8 cellular contexts compared by ENCODE assay signal in genomic region chr2:157261199-157261782, GRCh38. TPM values are rescaled to one million over a fixed set of nuclear protein-coding genes. Genes with fewer than 3 reads are reported as not detected.
DNase-seq lines count a peak whose midpoint lies in the region; ATAC-seq and TF ChIP-seq lines count a peak whose summit lies in the region.

No MANE protein-coding gene starts in this region.

- H3K4me3 Mint-ChIP-seq in HFFc6 (peak overlapping the region; percentile 89), T-helper 17 cell (peak overlapping the region; percentile 25), endothelial cell (ENCODE audit: unreplicated experiment) (no peak overlapping the region)

- intact Hi-C loops in colonic mucosa (cut with DNase I) (no loop called here), sciatic nerve (cut with DNase I) (no loop called here)

- peak overlapping the region; percentile 85 for H3K27ac ChIP-seq in colonic mucosa

- H3K9me3 ChIP-seq in T-helper 17 cell (ENCODE audit: control insufficient read depth, low read length, poor library complexity, severe bottlenecking) (no peaks in the 10 kb centered on the region), colonic mucosa (no peaks in the 10 kb centered on the region)

- TF ChIP-seq CTCF in HFFc6 (IDR thresholded peaks at IDR 0.05) (no peak), colonic mucosa (IDR thresholded peaks at IDR 0.05) (no peak), endothelial cell (IDR thresholded peaks at IDR 0.05; ENCODE audit: unreplicated experiment) (no peak)

- H3K27me3 ChIP-seq in colonic mucosa = no peaks in the 10 kb centered on the region

- peak overlapping the region; percentile 20 to 65 for H3K9ac ChIP-seq in colonic mucosa (ENCODE audit: low read depth in 2 of 2, low read length in 2 of 2)

- no peaks in the 10 kb centered on the region for H3K36me3 ChIP-seq in colonic mucosa

- no peaks in the 10 kb centered on the region for H3K4me1 ChIP-seq in colonic mucosa

- ATAC-seq in T-helper 17 cell = no peak
- peak; percentile 69 for ATAC-seq in sciatic nerve
- no peak for ATAC-seq in HG03457 (IDR thresholded peaks at IDR 0.05; ENCODE audit: unreplicated experiment)
- no peak for ATAC-seq in HG03442 (IDR thresholded peaks at IDR 0.05; ENCODE audit: unreplicated experiment)

- H3K4me1 Mint-ChIP-seq in HFFc6 (ENCODE audit: low read depth) (peaks cover 92% of the 10 kb centered on the region), T-helper 17 cell (peaks cover 13% of the 10 kb centered on the region), endothelial cell (ENCODE audit: unreplicated experiment) (peaks cover 12% of the 10 kb centered on the region)

- H3K9me3 Mint-ChIP-seq in HFFc6 = no peaks in the 10 kb centered on the region
- no peaks in the 10 kb centered on the region for H3K9me3 Mint-ChIP-seq in endothelial cell (ENCODE audit: unreplicated experiment)

- H3K36me3 Mint-ChIP-seq in HFFc6 (ENCODE audit: low read depth) (peaks cover 34% of the 10 kb centered on the region), T-helper 17 cell (ENCODE audit: low read depth) (peaks cover 2% of the 10 kb centered on the region), endothelial cell (ENCODE audit: low read depth, unreplicated experiment) (no peaks in the 10 kb centered on the region)

- no peaks in the 10 kb centered on the region for H3K27me3 Mint-ChIP-seq in HFFc6 (ENCODE audit: insufficient read depth)
- peaks cover 6% of the 10 kb centered on the region for H3K27me3 Mint-ChIP-seq in T-helper 17 cell
- H3K27me3 Mint-ChIP-seq in endothelial cell (ENCODE audit: unreplicated experiment) = no peaks in the 10 kb centered on the region

- H3K4me3 ChIP-seq in colonic mucosa = peak overlapping the region; percentile 8

- H3K27ac Mint-ChIP-seq in HFFc6 (peak overlapping the region; percentile 94), T-helper 17 cell (peak overlapping the region; percentile 16), endothelial cell (ENCODE audit: unreplicated experiment) (no peak overlapping the region)

- DNase-seq in HFFc6 (peak; percentile 60), T-helper 17 cell (no peak), colonic mucosa (peak; percentile 84), sciatic nerve (ENCODE audit: low spot score) (no peak), endothelial cell (ENCODE audit: low spot score) (no peak), T1000 (lab: John Stamatoyannopoulos, UW) (no peak)

RNA-seq across cellular contexts. Expression of gene GALNT5, which starts 3.8 kb away (rescaled TPM):
- 10 to 100 TPM; 27.6 to 70.0 (median 63.0) TPM for total RNA-seq in HFFc6 (2021; fragmentation: NEBNext Ultra II Directional; extraction: Animal tissue kit (Norgen Biotek cat#: 25700))
- not detected for total RNA-seq in T-helper 17 cell
- total RNA-seq in colonic mucosa = 10 to 100 TPM; 52.4 to 56.3 TPM
- 0.80 TPM for total RNA-seq in sciatic nerve
- 0.15 TPM for total RNA-seq in endothelial cell (ENCODE audit: unreplicated experiment)

Comparison
In these comparisons a context has a peak if more than half of its experiments do, and no peak if none do; other contexts are left out.
1. DNase-seq: peak in HFFc6 (single experiment) and colonic mucosa (single experiment); none in T-helper 17 cell (0 of 3), sciatic nerve (single experiment), endothelial cell (single experiment) and T1000 (single experiment).
2. RNA of gene GALNT5, which starts 3.8 kb away (total RNA-seq): 27.6 to 70.0 TPM in HFFc6 and 52.4 to 56.3 TPM in colonic mucosa; 0.80 TPM in sciatic nerve (single experiment), 0.15 TPM in endothelial cell (single experiment) and not detected in T-helper 17 cell; every median in the first group is over 10 times any median in the second.